In the genomic region with DNA sequence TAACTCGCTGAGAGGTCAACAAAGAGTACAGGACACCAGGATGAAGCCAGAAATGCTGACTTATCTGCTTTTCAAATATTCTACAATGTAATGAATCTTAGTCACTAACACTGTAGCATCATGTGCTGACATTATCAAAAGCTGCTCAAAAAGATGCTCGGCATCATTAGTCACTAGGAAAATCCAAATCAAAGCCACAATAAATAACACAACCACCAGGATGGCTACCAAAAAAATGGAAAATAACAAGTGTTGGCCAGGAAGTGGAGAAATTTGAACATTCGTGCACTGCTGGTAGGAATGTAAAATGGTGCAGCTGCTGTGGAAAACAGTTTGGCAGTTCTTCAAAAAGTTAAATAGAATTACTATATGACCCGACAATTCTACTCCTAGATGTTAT, we compare ENCODE assay signal across 26 cellular contexts.
DNase-seq lines count a peak whose midpoint lies in the region; ATAC-seq, FAIRE-seq and TF ChIP-seq lines count a peak whose summit lies in the region.
"Had no signal": no experiment of that assay in that cellular context is flagged by ENCODE, and none has a peak within 500 bp of the region (broad histone marks: within the 10 kb centered on the region; RNA-seq: fewer than 3 reads in every experiment).

No MANE protein-coding gene starts in this region.

- TF ChIP-seq POLR2A in HepG2 (IDR thresholded peaks at IDR 0.05; ENCODE audit: insufficient read depth in 1 of 2, low read depth in 2 of 2, low read length in 2 of 2) = no peak
- TF ChIP-seq POLR2A in right lobe of liver (IDR thresholded peaks at IDR 0.05) = no peak
- TF ChIP-seq POLR2A in body of pancreas (IDR thresholded peaks at IDR 0.05) = no peak

- H2AFZ ChIP-seq in HepG2 (ENCODE audit: low read length) (no peak overlapping the region), OCI-LY7 (ENCODE audit: low read length) (no peak overlapping the region)
- H2AFZ ChIP-seq: GM23338 had no signal

- BruUV-seq in HepG2 (replicated peaks; lab: Mats Ljungman, UMichigan) (no TSS peak), OCI-LY7 (replicated peaks; lab: Mats Ljungman, UMichigan) (no TSS peak)

- H3K27ac ChIP-seq in HepG2 (ENCODE audit: extremely low read length, insufficient read depth, low read length) (no peak overlapping the region), right lobe of liver (no peak overlapping the region), brain microvascular endothelial cell (peak overlapping the region; percentile 8), body of pancreas (no peak overlapping the region), OCI-LY7 (ENCODE audit: low read depth, low read length, poor library complexity, severe bottlenecking) (no peak overlapping the region)
- H3K27ac ChIP-seq: BLaER1 treated with 17β-estradiol and CSF1 and Interleukin-3, amounts not matched to agents 10 nM and 100 nM; KMS-11; RWPE1 had no signal

- POLR2A ChIA-PET in HepG2 (lab: Yijun Ruan, JAX) (no interaction called here), OCI-LY7 (lab: Charles Lee) (interaction anchor here (0.6 kb wide), 1 partner anchor 1173 kb away, joined by 3 read pairs; no protein-coding TSS in a partner anchor)

- TF ChIP-seq RAD21 in HepG2 (CRISPR knock-in tag; IDR thresholded peaks at IDR 0.05) = no peak

- H3K36me3 ChIP-seq in HepG2 (replicated peaks in 1 of 2; ENCODE audit: control insufficient read depth in 1 of 2, insufficient read depth in 2 of 2, low read length in 2 of 2) = no peaks in the 10 kb centered on the region
- no peaks in the 10 kb centered on the region for H3K36me3 ChIP-seq in right lobe of liver
- H3K36me3 ChIP-seq in brain microvascular endothelial cell (replicated peaks) = no peaks in the 10 kb centered on the region
- no peaks in the 10 kb centered on the region for H3K36me3 ChIP-seq in body of pancreas (replicated peaks in 1 of 2; ENCODE audit: insufficient read depth in 1 of 2, low read depth in 2 of 2)
- no peaks in the 10 kb centered on the region for H3K36me3 ChIP-seq in OCI-LY7 (ENCODE audit: insufficient read depth, low read length)
- H3K36me3 ChIP-seq: BLaER1 treated with 17β-estradiol and CSF1 and Interleukin-3, amounts not matched to agents 10 nM and 100 nM had no signal

- no peak for FAIRE-seq in HepG2 (lab: Jason Lieb, UNC)

- intact Hi-C loops in HepG2 (cut with micrococcal nuclease; ENCODE audit: unreplicated experiment) = no loop called here
- intact Hi-C loops in right lobe of liver (cut with DNase I) = no loop called here
- intact Hi-C loops in body of pancreas (cut with DNase I) = no loop called here
- intact Hi-C loops in OCI-LY7 (cut with micrococcal nuclease; ENCODE audit: unreplicated experiment) = no loop called here

- H3K9me3 ChIP-seq in HepG2 (ENCODE audit: low read length) (no peaks in the 10 kb centered on the region), right lobe of liver (no peaks in the 10 kb centered on the region), body of pancreas (no peaks in the 10 kb centered on the region), OCI-LY7 (ENCODE audit: low read length) (no peaks in the 10 kb centered on the region)
- H3K9me3 ChIP-seq: BLaER1 treated with 17β-estradiol and CSF1 and Interleukin-3, amounts not matched to agents 10 nM and 100 nM had no signal

- H3K4me2 ChIP-seq in HepG2 (ENCODE audit: low read depth, low read length) (no peak overlapping the region), OCI-LY7 (ENCODE audit: low read length) (no peak overlapping the region)
- H3K4me2 ChIP-seq: BLaER1 treated with 17β-estradiol and CSF1 and Interleukin-3, amounts not matched to agents 10 nM and 100 nM; GM23338; KMS-11 had no signal

- ATAC-seq in HepG2 = no peak
- ATAC-seq in right lobe of liver = no peak
- no peak for ATAC-seq in body of pancreas
- ATAC-seq: GM23338, Panc1 had no signal

- H3K79me2 ChIP-seq in HepG2 (ENCODE audit: insufficient read depth, low read length) (no peaks in the 10 kb centered on the region), OCI-LY7 (ENCODE audit: insufficient read depth, low read depth, low read length) (no peaks in the 10 kb centered on the region)

- no peaks in the 10 kb centered on the region for H3K9me2 ChIP-seq in OCI-LY7 (ENCODE audit: insufficient read depth, low read length)

- DNase-seq in HepG2 (ENCODE audit: low spot score) (peak; percentile 15), right lobe of liver (no peak), brain microvascular endothelial cell (peak; percentile 55), myocyte (ENCODE audit: low read depth) (peak; percentile 34), body of pancreas (no peak), OCI-LY7 (ENCODE audit: low spot score) (no peak), CD1c-positive myeloid dendritic cell (ENCODE audit: extremely low spot score) (no peak), inferior parietal cortex (ENCODE audit: extremely low spot score) (no peak)
- DNase-seq: 8988T; AML-193; CD4-positive, alpha-beta memory T cell; COR-L47; DMS53; H9; NCI-H1092; NCI-H1417 treated with DMSO at 0.1 percent for 48 hours; NCI-H1694 treated with DMSO at 0.1 percent for 48 hours; NCI-H2081; NCI-H2227 treated with DMSO at 0.1 percent for 48 hours; NCI-H526 treated with DMSO at 0.1 percent for 48 hours; SHP77 had no signal

- TF ChIP-seq EP300 in HepG2 (IDR thresholded peaks at IDR 0.05; ENCODE audit: low read depth in 2 of 2, low read length in 2 of 2) = no peak
- TF ChIP-seq EP300 in HepG2 (CRISPR knock-in tag; IDR thresholded peaks at IDR 0.05; ENCODE audit: borderline replicate concordance) = no peak

- CTCF ChIA-PET in HepG2 (lab: Yijun Ruan, JAX; ENCODE audit: low intra/inter-chr PET ratio, low total read pairs) (no interaction called here), OCI-LY7 (lab: Charles Lee; ENCODE audit: unreplicated experiment) (no interaction called here)

- no peak overlapping the region for H3K4me3 ChIP-seq in HepG2 (replicated peaks in 1 of 3; ENCODE audit: insufficient read depth in 1 of 3, low read depth in 2 of 3, low read length in 3 of 3)
- no peak overlapping the region for H3K4me3 ChIP-seq in right lobe of liver
- H3K4me3 ChIP-seq in brain microvascular endothelial cell (ENCODE audit: low read depth, low read length) = no peak overlapping the region
- no peak overlapping the region for H3K4me3 ChIP-seq in body of pancreas
- no peak overlapping the region for H3K4me3 ChIP-seq in OCI-LY7 (ENCODE audit: low read depth, low read length, poor library complexity, severe bottlenecking)
- H3K4me3 ChIP-seq: BLaER1 treated with 17β-estradiol and CSF1 and Interleukin-3, amounts not matched to agents 10 nM and 100 nM; GM23338 had no signal

- H3K9ac ChIP-seq in HepG2 (ENCODE audit: insufficient read depth, low read depth, low read length) = no peak overlapping the region
- H3K9ac ChIP-seq: BLaER1 treated with 17β-estradiol and CSF1 and Interleukin-3, amounts not matched to agents 10 nM and 100 nM; KMS-11 had no signal

- H4K20me1 ChIP-seq in HepG2 (ENCODE audit: insufficient read depth, low read length) (no peaks in the 10 kb centered on the region), OCI-LY7 (ENCODE audit: insufficient read depth, low read length) (no peaks in the 10 kb centered on the region)
- H4K20me1 ChIP-seq: BLaER1 treated with 17β-estradiol and CSF1 and Interleukin-3, amounts not matched to agents 10 nM and 100 nM had no signal

- in situ Hi-C loops in HepG2 (cut with HindIII; ENCODE audit: extremely low pct_ligation_motif_present, low pct_unique_long_range_greater_than_20kb) = no loop called here
- in situ Hi-C loops in brain microvascular endothelial cell (cut with HindIII; ENCODE audit: low pct_ligation_motif_present, low sequenced_read_pairs) = no loop called here

- H3K4me1 ChIP-seq in HepG2 (ENCODE audit: insufficient read depth, low read length) (no peaks in the 10 kb centered on the region), right lobe of liver (no peaks in the 10 kb centered on the region), body of pancreas (peaks cover 4% of the 10 kb centered on the region), OCI-LY7 (ENCODE audit: insufficient read depth, low read length, poor library complexity, severe bottlenecking) (no peaks in the 10 kb centered on the region)
- H3K4me1 ChIP-seq: BLaER1 treated with 17β-estradiol and CSF1 and Interleukin-3, amounts not matched to agents 10 nM and 100 nM had no signal

- 41% methylated on average over 4 of the region's 4 CpGs for WGBS in HepG2 (ENCODE audit: low lambda C conversion rate)
- 60% methylated on average over 4 of the region's 4 CpGs for WGBS in right lobe of liver (ENCODE audit: insufficient coverage, low coverage, low lambda C conversion rate, missing lambda C conversion rate)
- WGBS in body of pancreas, 2 donors = 73 to 75% methylated on average over 4 of the region's 4 CpGs

- H3K27me3 ChIP-seq in HepG2 (ENCODE audit: control insufficient read depth in 1 of 2, insufficient read depth in 2 of 2, low read length in 2 of 2) (no peaks in the 10 kb centered on the region), right lobe of liver (no peaks in the 10 kb centered on the region), brain microvascular endothelial cell (replicated peaks) (no peaks in the 10 kb centered on the region), body of pancreas (no peaks in the 10 kb centered on the region)
- H3K27me3 ChIP-seq: BLaER1 treated with 17β-estradiol and CSF1 and Interleukin-3, amounts not matched to agents 10 nM and 100 nM had no signal

- TF ChIP-seq CTCF in HepG2 (CRISPR knock-in tag; IDR thresholded peaks at IDR 0.05) (no peak), right lobe of liver (IDR thresholded peaks at IDR 0.05) (no peak), brain microvascular endothelial cell (IDR thresholded peaks at IDR 0.05; ENCODE audit: low read depth, low read length, missing control alignments) (no peak), body of pancreas (IDR thresholded peaks at IDR 0.05) (no peak), OCI-LY7 (conservative IDR thresholded peaks at IDR 0.05; ENCODE audit: low read length) (no peak)

Comparison
In these comparisons a context has a peak if more than half of its experiments do, and no peak if none do; other contexts are left out.
1. DNase-seq: peak in HepG2 (single experiment), brain microvascular endothelial cell (single experiment) and myocyte (single experiment); none in right lobe of liver (0 of 3), body of pancreas (0 of 4), OCI-LY7 (single experiment), CD1c-positive myeloid dendritic cell (single experiment) and inferior parietal cortex (single experiment).